ENCODE assay signal across 10 cellular contexts in the genomic region with DNA sequence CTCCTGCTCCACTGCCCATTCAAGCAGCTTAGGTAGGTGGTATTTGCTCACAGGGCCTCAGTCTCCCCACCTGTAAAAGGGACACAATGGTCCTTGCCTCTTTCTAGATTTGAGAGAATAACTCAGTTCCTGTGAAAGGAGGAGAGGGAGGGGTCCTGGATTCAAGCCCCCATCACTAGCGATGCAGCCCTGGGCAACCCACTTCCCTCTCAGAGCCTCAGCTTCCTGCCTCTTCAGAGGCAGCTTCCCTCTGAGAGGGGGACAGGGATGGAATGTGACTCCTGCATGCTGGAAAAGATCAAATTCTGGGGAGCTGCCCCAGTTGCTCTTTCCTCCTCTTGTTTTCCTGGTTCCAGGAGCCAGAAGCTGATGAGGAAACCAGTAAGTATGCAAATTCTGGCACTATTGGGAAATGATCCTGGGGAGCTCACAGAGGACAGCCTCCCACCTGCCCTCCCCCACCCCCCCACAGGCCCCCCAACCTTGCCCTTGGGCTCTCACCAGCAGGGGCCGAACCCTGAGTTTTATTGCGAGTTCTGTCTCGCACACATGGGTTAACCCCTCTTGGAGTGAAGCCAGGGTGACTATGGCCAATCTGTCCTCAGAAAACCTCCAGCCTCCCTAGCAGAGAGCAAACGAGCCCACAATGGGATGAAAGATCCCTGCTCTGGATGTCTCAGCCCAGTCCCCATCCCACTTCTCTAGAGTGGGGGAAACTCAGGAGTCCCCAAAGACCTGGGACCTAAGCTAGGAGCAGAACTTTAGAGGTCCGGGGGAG. TPM values are rescaled to one million over a fixed set of nuclear protein-coding genes. Genes with fewer than 3 reads are reported as not detected.
DNase-seq lines count a peak whose midpoint lies in the region; ATAC-seq, FAIRE-seq and TF ChIP-seq lines count a peak whose summit lies in the region.
"Had no signal": no experiment of that assay in that cellular context is flagged by ENCODE, and none has a peak within 500 bp of the region (broad histone marks: within the 10 kb centered on the region; RNA-seq: fewer than 3 reads in every experiment).

No MANE protein-coding gene starts in this region.

- H3K27me3 ChIP-seq in CD4-positive, alpha-beta memory T cell (ENCODE audit: insufficient read depth, low read length): no peaks in the 10 kb centered on the region
- H3K27me3 ChIP-seq in Peyer's patch (no peaks in the 10 kb centered on the region), fibroblast of lung (ENCODE audit: control insufficient read depth, insufficient read depth, low read length) (no peaks in the 10 kb centered on the region), pancreas (no peaks in the 10 kb centered on the region)

- H3K9me3 ChIP-seq in CD4-positive, alpha-beta memory T cell (ENCODE audit: control insufficient read depth in 1 of 2, low read length in 2 of 2): no peaks in the 10 kb centered on the region
- H3K9me3 ChIP-seq in Peyer's patch (no peaks in the 10 kb centered on the region), fibroblast of lung (ENCODE audit: control insufficient read depth, insufficient read depth, low read depth, low read length) (no peaks in the 10 kb centered on the region), pancreas (no peaks in the 10 kb centered on the region)

- TF ChIP-seq CTCF in Peyer's patch (IDR thresholded peaks at IDR 0.05) (no peak), fibroblast of lung (conservative IDR thresholded peaks at IDR 0.05 in 1 of 2, IDR thresholded peaks at IDR 0.05 in 1 of 2; ENCODE audit: low read depth in 1 of 2, low read length in 2 of 2) (no peak), pancreas (IDR thresholded peaks at IDR 0.05) (no peak), glutamatergic neuron (IDR thresholded peaks at IDR 0.05; ENCODE audit: partially characterized antibody, unreplicated experiment) (no peak)

- no peak for FAIRE-seq in pancreas (lab: Jason Lieb, UNC)

- no peak overlapping the region for H3K4me2 ChIP-seq in fibroblast of lung (ENCODE audit: extremely low read depth, insufficient read depth, low read length)

- POLR2A ChIA-PET in CD4-positive, alpha-beta memory T cell (lab: Charles Lee; ENCODE audit: partially characterized antibody): interaction anchor here (0.6 to 11.1 kb wide), 6 partner anchors 11 to 35 kb away, joined by 3 to 229 read pairs (median 19); a partner anchor contains a TSS

- peaks cover 50% of the 10 kb centered on the region for H3K36me3 ChIP-seq in CD4-positive, alpha-beta memory T cell (ENCODE audit: insufficient read depth, low read length)
- H3K36me3 ChIP-seq in Peyer's patch: peaks cover 0 to 47% (median 0%) of the 10 kb centered on the region in 3 donors
- H3K36me3 ChIP-seq in fibroblast of lung (ENCODE audit: control insufficient read depth, insufficient read depth, low read length): peaks cover 19% of the 10 kb centered on the region
- peaks cover 14 to 32% (median 26%) of the 10 kb centered on the region in 3 donors for H3K36me3 ChIP-seq in pancreas

- no peak overlapping the region for H3K9ac ChIP-seq in fibroblast of lung (ENCODE audit: insufficient read depth, low read length)

- peaks cover 21 to 64% of the 10 kb centered on the region in 2 donors for H3K36me3 Mint-ChIP-seq in CD4-positive, alpha-beta memory T cell
- H3K36me3 Mint-ChIP-seq in glutamatergic neuron (ENCODE audit: unreplicated experiment): no peaks in the 10 kb centered on the region

- ATAC-seq in pancreas: peak in 1 of 4 donors; percentile 15

- peak overlapping the region; percentile 42 for H3K27ac ChIP-seq in CD4-positive, alpha-beta memory T cell (ENCODE audit: low read depth, low read length)
- peak overlapping the region; percentile 27 to 46 (median 40) for H3K27ac ChIP-seq in Peyer's patch
- H3K27ac ChIP-seq in fibroblast of lung (ENCODE audit: insufficient read depth, low read length): peak overlapping the region; percentile 55
- peak overlapping the region; percentile 31 to 78 (median 64) for H3K27ac ChIP-seq in pancreas

- H3K4me3 Mint-ChIP-seq in CD4-positive, alpha-beta memory T cell: no peak overlapping the region
- no peak overlapping the region for H3K4me3 Mint-ChIP-seq in glutamatergic neuron (ENCODE audit: unreplicated experiment)

- CTCF ChIA-PET in CD4-positive, alpha-beta memory T cell (lab: Charles Lee; ENCODE audit: partially characterized antibody): interaction anchor here (0.9 to 11.5 kb wide), 11 partner anchors 12 to 197 kb away, joined by 3 to 417 read pairs (median 20); a partner anchor contains a TSS

- intact Hi-C loops in CD4-positive, alpha-beta memory T cell (cut with micrococcal nuclease): no loop called here
- intact Hi-C loops in pancreas (cut with DNase I): loop anchor here in 1 of 3 donors (2.0 kb wide), 1 partner anchor 29 kb away; no protein-coding TSS in a partner anchor

- no peak for TF ChIP-seq POLR2A in Peyer's patch (IDR thresholded peaks at IDR 0.05)

- H3K4me1 Mint-ChIP-seq in CD4-positive, alpha-beta memory T cell: peaks cover 11 to 29% (median 22%) of the 10 kb centered on the region in 4 donors
- no peaks in the 10 kb centered on the region for H3K4me1 Mint-ChIP-seq in glutamatergic neuron (ENCODE audit: low read depth, unreplicated experiment)

- H3K9me3 Mint-ChIP-seq in CD4-positive, alpha-beta memory T cell: peaks cover 0 to 2% (median 0%) of the 10 kb centered on the region in 8 donors
- H3K9me3 Mint-ChIP-seq in glutamatergic neuron (ENCODE audit: unreplicated experiment): no peaks in the 10 kb centered on the region

- DNase-seq in CD4-positive, alpha-beta memory T cell: no peak
- DNase-seq in Peyer's patch (no peak), fibroblast of lung (ENCODE audit: low read depth in 2 of 2) (peak in 1 of 2 donors; percentile 73), pancreas (peak in 1 of 6 donors; percentile 28), GOT3 (lab: John Stamatoyannopoulos, UW) (no peak), NCI-H1105 treated with DMSO at 0.1 percent for 48 hours (lab: John Stamatoyannopoulos, UW) (no peak), SHP77 (lab: John Stamatoyannopoulos, UW) (no peak), glutamatergic neuron (no peak)
- DNase-seq: foreskin melanocyte had no signal

- H3K79me2 ChIP-seq in fibroblast of lung (ENCODE audit: control insufficient read depth, insufficient read depth, low read length): peaks cover 3% of the 10 kb centered on the region

- no peak overlapping the region for H3K4me3 ChIP-seq in CD4-positive, alpha-beta memory T cell (ENCODE audit: low read length in 2 of 2)
- H3K4me3 ChIP-seq in Peyer's patch (no peak overlapping the region), fibroblast of lung (replicated peaks in 1 of 4; ENCODE audit: control extremely low read depth in 1 of 4, insufficient read depth in 1 of 4, low read depth in 3 of 4, low read length in 4 of 4) (no peak overlapping the region), pancreas (no peak overlapping the region)

- H3K27me3 Mint-ChIP-seq in CD4-positive, alpha-beta memory T cell: no peaks in the 10 kb centered on the region
- no peaks in the 10 kb centered on the region for H3K27me3 Mint-ChIP-seq in glutamatergic neuron (ENCODE audit: unreplicated experiment)
- H3K27me3 Mint-ChIP-seq: progenitor cell of endocrine pancreas had no signal

- H3K27ac Mint-ChIP-seq in CD4-positive, alpha-beta memory T cell: peak overlapping the region in 6 of 7 donors; percentile 12 to 100 (median 71)
- no peak overlapping the region for H3K27ac Mint-ChIP-seq in glutamatergic neuron (ENCODE audit: unreplicated experiment)
- H3K27ac Mint-ChIP-seq: progenitor cell of endocrine pancreas had no signal

- peaks cover 25% of the 10 kb centered on the region for H3K4me1 ChIP-seq in CD4-positive, alpha-beta memory T cell (ENCODE audit: insufficient read depth, low read length)
- H3K4me1 ChIP-seq in Peyer's patch (peaks cover 0 to 30% (median 14%) of the 10 kb centered on the region in 4 donors), fibroblast of lung (ENCODE audit: control insufficient read depth, extremely low read depth, insufficient read depth, low read length) (peaks cover 16% of the 10 kb centered on the region), pancreas (peaks cover 21 to 49% (median 36%) of the 10 kb centered on the region in 3 donors)

- WGBS in pancreas, 2 donors: 55 to 60% methylated on average over 5 to 6 of the region's 6 CpGs

- no peak overlapping the region for H2AFZ ChIP-seq in fibroblast of lung (ENCODE audit: low read length)

- no peaks in the 10 kb centered on the region for H4K20me1 ChIP-seq in fibroblast of lung (ENCODE audit: control insufficient read depth, extremely low read depth, insufficient read depth, low read length)

RNA-seq across cellular contexts. Expression of a gene that starts 11.7 kb away (rescaled TPM):
- 10 to 100 TPM; 54.6 to 60.7 TPM for total RNA-seq in CD4-positive, alpha-beta memory T cell
- 10 to 100 TPM; 10.6 to 19.9 TPM for polyA plus RNA-seq in CD4-positive, alpha-beta memory T cell
- total RNA-seq in Peyer's patch (10 to 100 TPM; 29.7 to 37.0 (median 33.4) TPM), fibroblast of lung (6.7 and 7.8 TPM in 2 replicates), pancreas (10 to 100 TPM in 2 of 6 donors, 1 to 10 TPM in 4; 4.1 to 10.5 (median 9.3) TPM), glutamatergic neuron (ENCODE audit: unreplicated experiment) (1.3 TPM)
- polyA plus RNA-seq in fibroblast of lung (4.8 and 4.9 TPM in 2 replicates), pancreas (10 to 100 TPM; 11.4 to 13.1 TPM)
- 3.8 and 4.4 TPM in 2 replicates for polyA plus RNA-seq in fibroblast of lung (2012)
- 4.2 and 17.8 TPM in 2 replicates for polyA minus RNA-seq in fibroblast of lung (ENCODE audit: low replicate concordance)

RNA-seq across cellular contexts. Expression of a gene that starts 28.5 kb away (rescaled TPM):
- 10 to 100 TPM; 97.9 to 98.2 TPM for total RNA-seq in CD4-positive, alpha-beta memory T cell
- polyA plus RNA-seq in CD4-positive, alpha-beta memory T cell: 100 to 1,000 TPM; 132 to 221 TPM
- total RNA-seq in Peyer's patch (10 to 100 TPM; 26.9 to 81.7 (median 54.7) TPM), fibroblast of lung (47.5 and 56.0 TPM in 2 replicates), pancreas (10 to 100 TPM; 26.1 to 39.7 (median 27.6) TPM), glutamatergic neuron (ENCODE audit: unreplicated experiment) (61.5 TPM)
- polyA plus RNA-seq in fibroblast of lung (49.4 and 76.4 TPM in 2 replicates), pancreas (10 to 100 TPM; 32.7 to 59.8 TPM)
- polyA plus RNA-seq in fibroblast of lung (2012): 41.8 and 54.4 TPM in 2 replicates
- polyA minus RNA-seq in fibroblast of lung (ENCODE audit: low replicate concordance): 7.5 and 8.1 TPM in 2 replicates
